Comparison of ENCODE assay signal across 19 cellular contexts in the genomic region with DNA sequence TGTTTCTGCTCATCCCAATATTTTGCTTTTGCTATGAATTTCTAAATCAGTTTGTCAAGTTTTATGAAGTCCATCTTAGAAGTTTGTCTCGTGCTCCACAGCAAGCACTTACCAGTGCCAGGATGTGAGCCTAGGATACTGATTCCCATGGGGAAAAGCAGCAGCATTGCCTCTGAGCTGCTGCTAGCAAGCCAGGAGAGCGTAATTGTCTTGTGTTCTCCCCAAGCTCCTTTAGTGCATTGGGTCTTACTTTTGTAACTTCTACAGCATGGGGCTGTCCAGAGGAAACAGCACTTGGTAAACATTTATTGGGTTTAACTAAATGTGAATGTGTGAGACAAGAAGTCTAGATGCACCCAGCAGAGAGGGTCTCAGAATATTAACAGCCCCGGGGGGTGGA.
A peak's percentile ranks its signal among the peaks of the same experiment; 100 is the strongest.
DNase-seq lines count a peak whose midpoint lies in the region; FAIRE-seq and TF ChIP-seq lines count a peak whose summit lies in the region.
"Had no signal": no experiment of that assay in that cellular context is flagged by ENCODE, and none has a peak within 500 bp of the region (broad histone marks: within the 10 kb centered on the region; RNA-seq: fewer than 3 reads in every experiment).

No MANE protein-coding gene starts in this region.

- no peak overlapping the region for H3K4me3 ChIP-seq in fibroblast of the aortic adventitia (ENCODE audit: low read depth, low read length)
- H3K4me3 ChIP-seq: prostate gland, testis had no signal

- in situ Hi-C loops in SK-MEL-5 (cut with HindIII; ENCODE audit: low pct_unique_long_range_greater_than_20kb, low sequenced_read_pairs): no loop called here

- TF ChIP-seq CTCF in fibroblast of the aortic adventitia (IDR thresholded peaks at IDR 0.05; ENCODE audit: insufficient read depth, low read length): no peak

- no peak for FAIRE-seq in urothelium cell line (lab: Jason Lieb, UNC)
- FAIRE-seq: islet of Langerhans had no signal

- DNase-seq in NCI-H82 (lab: John Stamatoyannopoulos, UW) (peak; percentile 28), NCI-H82 treated with DMSO at 0.1 percent for 48 hours (lab: John Stamatoyannopoulos, UW; ENCODE audit: unreplicated experiment) (no peak), SK-MEL-5 (ENCODE audit: low read depth, low spot score) (peak; percentile 90), fibroblast of the aortic adventitia (ENCODE audit: low read depth) (peak; percentile 22), urothelium cell line (ENCODE audit: low spot score) (peak; percentile 11), hypothalamus (lab: John Stamatoyannopoulos, UW) (no peak), foreskin melanocyte (no peak), SIG-M5 treated with dmso at 0.1 percent for 504 hours (lab: John Stamatoyannopoulos, UW; ENCODE audit: unreplicated experiment) (no peak)
- DNase-seq: activated CD4-positive, alpha-beta T cell treated with anti-CD3 and anti-CD28 coated beads for 1 hour; activated CD8-positive, alpha-beta memory T cell treated with anti-CD3 and anti-CD28 coated beads, Interleukin-2, amount 10 ng/mL, durations not matched to agents 7 days and 5 days; caudate nucleus; CD4-positive, alpha-beta memory T cell; DMS79 treated with DMSO at 0.1 percent for 48 hours; NCI-H1417 treated with DMSO at 0.1 percent for 48 hours; SIG-M5; T-helper 9 cell; testis had no signal

Comparison
In these comparisons a context has a peak if more than half of its experiments do, and no peak if none do; other contexts are left out.
1. DNase-seq: peak in NCI-H82 (single experiment), SK-MEL-5 (single experiment), fibroblast of the aortic adventitia (single experiment) and urothelium cell line (single experiment); none in NCI-H82 treated with DMSO at 0.1 percent for 48 hours (single experiment), hypothalamus (0 of 51), foreskin melanocyte (single experiment) and SIG-M5 treated with dmso at 0.1 percent for 504 hours (single experiment).